25 cellular contexts compared by ENCODE assay signal in the genomic region with DNA sequence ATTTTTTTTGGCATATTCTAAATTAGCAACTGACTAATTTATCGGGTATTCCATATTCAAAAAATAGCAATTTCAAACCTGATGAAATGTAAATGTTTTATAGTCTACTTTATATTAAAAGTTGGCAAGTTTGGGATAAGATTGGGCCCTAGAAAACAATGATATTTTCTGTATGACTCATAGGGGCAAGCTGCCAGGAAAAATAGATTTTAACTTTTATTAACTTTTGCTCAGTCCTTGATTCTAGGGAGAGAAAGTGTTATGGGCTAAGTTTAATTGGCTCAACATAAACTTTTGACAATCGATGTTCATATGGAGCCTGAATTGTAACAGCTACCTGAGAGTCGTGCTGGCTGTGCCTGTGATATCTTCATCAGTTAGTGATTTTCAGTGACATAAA.
DNase-seq lines count a peak whose midpoint lies in the region; ATAC-seq and TF ChIP-seq lines count a peak whose summit lies in the region.
"Had no signal": no experiment of that assay in that cellular context is flagged by ENCODE, and none has a peak within 500 bp of the region (broad histone marks: within the 10 kb centered on the region; RNA-seq: fewer than 3 reads in every experiment).

No MANE protein-coding gene starts in this region.

- H3K79me2 ChIP-seq in SU-DHL-6 (ENCODE audit: insufficient read depth, low read length): no peaks in the 10 kb centered on the region
- no peaks in the 10 kb centered on the region for H3K79me2 ChIP-seq in fibroblast of lung (ENCODE audit: control insufficient read depth, insufficient read depth, low read length)

- H3K4me1 ChIP-seq in fibroblast of lung (ENCODE audit: control insufficient read depth, extremely low read depth, insufficient read depth, low read length) (no peaks in the 10 kb centered on the region), mucosa of descending colon (ENCODE audit: low read depth) (no peaks in the 10 kb centered on the region), sigmoid colon (no peaks in the 10 kb centered on the region)
- H3K4me1 ChIP-seq: colonic mucosa, SJCRH30 had no signal

- H3K9me2 ChIP-seq in SU-DHL-6 (replicated peaks; ENCODE audit: insufficient read depth, low read length): no peaks in the 10 kb centered on the region

- H3K9me3 ChIP-seq in SU-DHL-6 (ENCODE audit: insufficient read depth, low read length): no peaks in the 10 kb centered on the region
- no peaks in the 10 kb centered on the region for H3K9me3 ChIP-seq in fibroblast of lung (ENCODE audit: control insufficient read depth, insufficient read depth, low read depth, low read length)
- no peaks in the 10 kb centered on the region for H3K9me3 ChIP-seq in mucosa of descending colon
- no peaks in the 10 kb centered on the region for H3K9me3 ChIP-seq in sigmoid colon
- H3K9me3 ChIP-seq: colonic mucosa, SJCRH30, thoracic aorta had no signal

- H3K27me3 Mint-ChIP-seq in HFFc6 (ENCODE audit: insufficient read depth): no peaks in the 10 kb centered on the region
- H3K27me3 Mint-ChIP-seq: progenitor cell of endocrine pancreas, T-helper 17 cell had no signal

- H3K36me3 ChIP-seq in SU-DHL-6 (ENCODE audit: low read length): no peaks in the 10 kb centered on the region
- H3K36me3 ChIP-seq in fibroblast of lung (ENCODE audit: control insufficient read depth, insufficient read depth, low read length): no peaks in the 10 kb centered on the region
- no peaks in the 10 kb centered on the region for H3K36me3 ChIP-seq in mucosa of descending colon (ENCODE audit: low read depth)
- no peaks in the 10 kb centered on the region for H3K36me3 ChIP-seq in sigmoid colon
- H3K36me3 ChIP-seq: colonic mucosa, SJCRH30, thoracic aorta had no signal

- H3K4me3 ChIP-seq in SU-DHL-6 (ENCODE audit: insufficient read depth, low read length, poor library complexity, severe bottlenecking) (no peak overlapping the region), fibroblast of lung (replicated peaks in 1 of 4; ENCODE audit: control extremely low read depth in 1 of 4, insufficient read depth in 1 of 4, low read depth in 3 of 4, low read length in 4 of 4) (no peak overlapping the region), retinal pigment epithelial cell (ENCODE audit: low read length) (no peak overlapping the region), mucosa of descending colon (no peak overlapping the region), sigmoid colon (no peak overlapping the region)
- H3K4me3 ChIP-seq: colonic mucosa, SJCRH30, skin epidermis, thoracic aorta had no signal

- H2AFZ ChIP-seq in SU-DHL-6 (ENCODE audit: low read depth, low read length, severe bottlenecking): peak overlapping the region; percentile 27
- no peak overlapping the region for H2AFZ ChIP-seq in fibroblast of lung (ENCODE audit: low read length)

- no peaks in the 10 kb centered on the region for H3K27me3 ChIP-seq in SU-DHL-6 (ENCODE audit: low read length)
- no peaks in the 10 kb centered on the region for H3K27me3 ChIP-seq in fibroblast of lung (ENCODE audit: control insufficient read depth, insufficient read depth, low read length)
- no peaks in the 10 kb centered on the region for H3K27me3 ChIP-seq in sigmoid colon
- H3K27me3 ChIP-seq: colonic mucosa, SJCRH30 had no signal

- no peak for TF ChIP-seq EP300 in sigmoid colon (IDR thresholded peaks at IDR 0.05)

- no peak overlapping the region for H3K27ac ChIP-seq in SU-DHL-6 (ENCODE audit: low read depth, low read length)
- H3K27ac ChIP-seq in fibroblast of lung (ENCODE audit: insufficient read depth, low read length): no peak overlapping the region
- no peak overlapping the region for H3K27ac ChIP-seq in sigmoid colon
- H3K27ac ChIP-seq: colonic mucosa, SJCRH30, skin epidermis, thoracic aorta had no signal

- H3K27ac Mint-ChIP-seq in HFFc6: no peak overlapping the region
- H3K27ac Mint-ChIP-seq: activated naive CD4-positive, alpha-beta T cell treated with anti-CD3 and anti-CD28 coated beads, Interleukin-2, amount 50 U/mL, for 72 hours; endodermal cell; nephron progenitor cell; progenitor cell of endocrine pancreas; T-helper 17 cell had no signal

- no peak for TF ChIP-seq CTCF in HFFc6 (IDR thresholded peaks at IDR 0.05)
- no peak for TF ChIP-seq CTCF in SU-DHL-6 (IDR thresholded peaks at IDR 0.05; ENCODE audit: insufficient read depth, low read length, poor library complexity, severe bottlenecking)
- TF ChIP-seq CTCF in fibroblast of lung (conservative IDR thresholded peaks at IDR 0.05 in 1 of 2, IDR thresholded peaks at IDR 0.05 in 1 of 2; ENCODE audit: low read depth in 1 of 2, low read length in 2 of 2): no peak
- TF ChIP-seq CTCF in retinal pigment epithelial cell (conservative IDR thresholded peaks at IDR 0.05; ENCODE audit: low read depth, low read length): no peak
- no peak for TF ChIP-seq CTCF in mucosa of descending colon (IDR thresholded peaks at IDR 0.05)
- no peak for TF ChIP-seq CTCF in sigmoid colon (IDR thresholded peaks at IDR 0.05)

- H3K4me2 ChIP-seq in SU-DHL-6 (ENCODE audit: low read depth, low read length, poor library complexity, severe bottlenecking): no peak overlapping the region
- H3K4me2 ChIP-seq in fibroblast of lung (ENCODE audit: extremely low read depth, insufficient read depth, low read length): no peak overlapping the region

- DNase-seq in HFFc6 (peak; percentile 12), fibroblast of lung (ENCODE audit: low read depth in 2 of 2) (peak; percentile 22 to 62), retinal pigment epithelial cell (ENCODE audit: low read depth) (peak; percentile 18), mucosa of descending colon (no peak), NCI-H510A treated with DMSO at 0.1 percent for 48 hours (lab: John Stamatoyannopoulos, UW) (no peak), sigmoid colon (no peak)
- DNase-seq: activated CD4-positive, alpha-beta T cell treated with anti-CD3 and anti-CD28 coated beads for 48 hours; CD8-positive, alpha-beta memory T cell; colonic mucosa; endodermal cell; head of caudate nucleus; midbrain; NCI-H1105; NCI-H2029; NCI-H446 treated with DMSO at 0.1 percent for 48 hours; nephron progenitor cell; SJCRH30; stimulated activated CD4-positive, alpha-beta T cell treated with anti-CD3 and anti-CD28 coated beads, Interleukin-1b, Interleukin-23, amount 100 ng/mL, for 48 hours; T-helper 17 cell had no signal

- peaks cover 11% of the 10 kb centered on the region for H3K4me1 Mint-ChIP-seq in HFFc6 (ENCODE audit: low read depth)
- H3K4me1 Mint-ChIP-seq: endodermal cell had no signal

- 57 to 74% methylated on average over 3 of the region's 3 CpGs for WGBS in sigmoid colon, 2 donors

- TF ChIP-seq POLR2A in sigmoid colon (IDR thresholded peaks at IDR 0.05): no peak

- no peaks in the 10 kb centered on the region for H4K20me1 ChIP-seq in SU-DHL-6 (ENCODE audit: low read depth, low read length)
- no peaks in the 10 kb centered on the region for H4K20me1 ChIP-seq in fibroblast of lung (ENCODE audit: control insufficient read depth, extremely low read depth, insufficient read depth, low read length)

- ATAC-seq in mucosa of descending colon: no peak
- ATAC-seq: activated naive CD4-positive, alpha-beta T cell treated with anti-CD3 and anti-CD28 coated beads, Interleukin-2, amount 50 U/mL, for 72 hours; left lobe of liver; T-helper 17 cell had no signal

- intact Hi-C loops in mucosa of descending colon (cut with DNase I, micrococcal nuclease) (no loop called here), sigmoid colon (cut with DNase I) (no loop called here)

- no peaks in the 10 kb centered on the region for H3K36me3 Mint-ChIP-seq in HFFc6 (ENCODE audit: low read depth)
- H3K36me3 Mint-ChIP-seq: activated naive CD4-positive, alpha-beta T cell treated with anti-CD3 and anti-CD28 coated beads, Interleukin-2, amount 50 U/mL, for 72 hours had no signal

- no peak overlapping the region for H3K4me3 Mint-ChIP-seq in HFFc6
- H3K4me3 Mint-ChIP-seq: CD8-positive, alpha-beta memory T cell; endodermal cell; nephron progenitor cell; T-helper 17 cell had no signal

- H3K9me3 Mint-ChIP-seq in HFFc6: no peaks in the 10 kb centered on the region
- H3K9me3 Mint-ChIP-seq: activated naive CD4-positive, alpha-beta T cell treated with anti-CD3 and anti-CD28 coated beads, Interleukin-2, amount 50 U/mL, for 72 hours; CD8-positive, alpha-beta memory T cell; endodermal cell; nephron progenitor cell had no signal

- no peaks in the 10 kb centered on the region for H3F3A ChIP-seq in SU-DHL-6 (ENCODE audit: insufficient read depth)

- H3K9ac ChIP-seq in SU-DHL-6 (ENCODE audit: low read length) (no peak overlapping the region), fibroblast of lung (ENCODE audit: insufficient read depth, low read length) (no peak overlapping the region)

Comparison
In these comparisons a context has a peak if more than half of its experiments do, and no peak if none do; other contexts are left out.
1. DNase-seq: peak in HFFc6 (single experiment), fibroblast of lung (2 of 2) and retinal pigment epithelial cell (single experiment); none in mucosa of descending colon (0 of 3), NCI-H510A treated with DMSO at 0.1 percent for 48 hours (single experiment) and sigmoid colon (single experiment).